Comparison of ENCODE assay signal across 35 cellular contexts in the genomic region with DNA sequence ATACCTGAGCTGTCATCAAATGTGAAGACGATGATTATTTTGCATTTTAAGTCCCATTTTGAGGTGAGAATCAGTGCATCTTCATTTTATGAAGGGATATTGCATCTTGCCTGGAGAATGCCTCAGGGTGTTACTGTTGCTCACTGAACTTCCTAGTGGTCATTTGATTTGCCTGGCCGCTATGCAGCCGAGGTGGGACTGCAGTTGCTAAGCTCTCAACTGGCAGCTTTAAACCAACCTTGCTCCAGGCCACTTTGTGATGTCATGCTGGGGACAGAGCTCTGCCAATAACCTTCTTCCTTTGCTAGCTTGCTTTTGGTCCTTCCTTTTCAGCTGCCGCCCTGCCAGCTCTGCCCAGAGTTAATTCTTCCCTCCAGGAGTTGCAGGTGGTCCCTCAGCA.
"Had no signal": no experiment of that assay in that cellular context is flagged by ENCODE, and none has a peak within 500 bp of the region (broad histone marks: within the 10 kb centered on the region; RNA-seq: fewer than 3 reads in every experiment).

No MANE protein-coding gene starts in this region.

- DNase-seq: activated B cell treated with CpG ODN at 0.5 μM for 24 hours; activated CD4-positive, alpha-beta memory T cell treated with anti-CD3 and anti-CD28 coated beads for 36 hours; activated CD4-positive, alpha-beta T cell treated with anti-CD3 and anti-CD28 coated beads for 4 hours; activated CD4-positive, alpha-beta T cell treated with anti-CD3 and anti-CD28 coated beads, Interleukin-2, amount 50 U/mL, for 1 hour; activated CD4-positive, CD25-positive, alpha-beta regulatory T cell treated with anti-CD3 and anti-CD28 coated beads, Interleukin-2, amount 50 U/mL, for 72 hours; activated CD8-positive, alpha-beta memory T cell treated with anti-CD3 and anti-CD28 coated beads, Interleukin-2, amount 50 U/mL, for 4 hours; activated gamma-delta T cell treated with Interleukin-2 at 50 U/mL for 16 hours; activated naive CD4-positive, alpha-beta T cell treated with anti-CD3 and anti-CD28 coated beads for 36 hours; activated T-cell treated with anti-CD3 and anti-CD28 coated beads for 4 hours; activated T-cell treated with anti-CD3 and anti-CD28 coated beads, Interleukin-2, amount 50 U/mL, for 4 hours; adrenal gland; body of pancreas; NCI-H1092 treated with DMSO at 0.1 percent for 48 hours; NCI-H1417; NCI-H146; NCI-H187; NCI-H2029 treated with DMSO at 0.1 percent for 48 hours; NCI-H2107; NCI-H2171; NCI-H510A; NCI-H526; NCI-H748 treated with DMSO at 0.1 percent for 48 hours; NK-92 treated with Interleukin-12 subunit alpha and Interleukin-12 subunit beta, amount 100 ng/mL, for 24 hours; PC-3; Peyer's patch; RPMI8226; SIG-M5; SW 1271; T-helper 1 cell; T-helper 2 cell; T-helper 9 cell had no signal

- H3K27ac ChIP-seq: adrenal gland, body of pancreas, breast epithelium, Peyer's patch, VCaP had no signal

- H3K27me3 ChIP-seq: adrenal gland, body of pancreas, breast epithelium, Peyer's patch had no signal

- H3K9me3 ChIP-seq: body of pancreas, breast epithelium, Peyer's patch had no signal

- H3K36me3 ChIP-seq: adrenal gland, breast epithelium, Peyer's patch had no signal

- ATAC-seq: activated naive CD4-positive, alpha-beta T cell treated with anti-CD3 and anti-CD28 coated beads, Interleukin-2, amount 50 U/mL, for 72 hours; activated T-cell treated with anti-CD3 and anti-CD28 coated beads, Interleukin-2, amount 50 U/mL, for 4 hours; body of pancreas; PC-3; SK-N-SH treated with all-trans-retinoic acid at 6 μM for 48 hours had no signal

- H3K4me3 ChIP-seq: adrenal gland, body of pancreas, breast epithelium, Peyer's patch had no signal

- H3K4me1 ChIP-seq: adrenal gland, body of pancreas, breast epithelium, Peyer's patch had no signal
